Comparison of ENCODE assay signal across 9 cellular contexts in genomic region chr16:66427871-66428681, GRCh38. TPM values are rescaled to one million over a fixed set of nuclear protein-coding genes. Genes with fewer than 3 reads are reported as not detected.
A peak's percentile ranks its signal among the peaks of the same experiment; 100 is the strongest.
DNase-seq lines count a peak whose midpoint lies in the region; ATAC-seq and TF ChIP-seq lines count a peak whose summit lies in the region.
"Had no signal": no experiment of that assay in that cellular context is flagged by ENCODE, and none has a peak within 500 bp of the region (broad histone marks: within the 10 kb centered on the region; RNA-seq: fewer than 3 reads in every experiment).

No MANE protein-coding gene starts in this region.

- TF ChIP-seq CTCF in A673 (conservative IDR thresholded peaks at IDR 0.05; ENCODE audit: low read depth, low read length) (no peak), epithelial cell of proximal tubule (conservative IDR thresholded peaks at IDR 0.05; ENCODE audit: low read depth, low read length) (no peak), GM13977 (IDR thresholded peaks at IDR 0.05; ENCODE audit: extremely low read depth, insufficient read depth, missing control alignments) (no peak)

- H3K9me3 ChIP-seq in A673 (ENCODE audit: low read depth, low read length, poor library complexity, severe bottlenecking), result no peaks in the 10 kb centered on the region

- POLR2A ChIA-PET in A673 (lab: Charles Lee; ENCODE audit: low non-redundant PET), result no interaction called here

- peaks cover 83% of the 10 kb centered on the region for H3K27me3 ChIP-seq in A673 (replicated peaks; ENCODE audit: insufficient read depth, low read depth, low read length, poor library complexity)

- ATAC-seq in HG03354 (IDR thresholded peaks at IDR 0.05; ENCODE audit: poor library complexity, severe bottlenecking, unreplicated experiment), result no peak

- no peak for DNase-seq in A673 (ENCODE audit: low spot score)
- peak; percentile 23 for DNase-seq in M059J (ENCODE audit: low read depth)
- no peak for DNase-seq in epithelial cell of proximal tubule (ENCODE audit: low read depth)
- DNase-seq in myocyte (ENCODE audit: low read depth), result peak; percentile 46
- no peak for DNase-seq in GM13977 (ENCODE audit: low spot score)
- no peak for DNase-seq in hepatic stellate cell (ENCODE audit: low spot score)
- DNase-seq in AG08396 (ENCODE audit: low spot score), result no peak
- DNase-seq: DMS79 had no signal

- CTCF ChIA-PET in A673 (lab: Charles Lee), result no interaction called here

- H3K27ac ChIP-seq in A673 (ENCODE audit: low read depth, low read length, poor library complexity, severe bottlenecking), result no peak overlapping the region

- in situ Hi-C loops in GM13977 (cut with MboI; ENCODE audit: low pct_unique_long_range_greater_than_20kb, low sequenced_read_pairs, unreplicated experiment), result no loop called here

- H3K4me3 ChIP-seq in A673 (ENCODE audit: low read depth, low read length, poor library complexity, severe bottlenecking), result peak overlapping the region; percentile 21
- peak overlapping the region; percentile 66 for H3K4me3 ChIP-seq in epithelial cell of proximal tubule (ENCODE audit: low read depth, low read length)

- no peaks in the 10 kb centered on the region for H3K4me1 ChIP-seq in A673 (ENCODE audit: insufficient read depth, low read length, poor library complexity, severe bottlenecking)

- intact Hi-C loops in A673 (cut with micrococcal nuclease; ENCODE audit: unreplicated experiment), result no loop called here

- BruUV-seq in A673 (replicated peaks; lab: Mats Ljungman, UMichigan), result no TSS peak

- no peaks in the 10 kb centered on the region for H3K36me3 ChIP-seq in A673 (ENCODE audit: insufficient read depth, low read length, poor library complexity, severe bottlenecking)

RNA-seq across cellular contexts. Expression of gene BEAN1, which starts 1.0 kb away (rescaled TPM):
- total RNA-seq in A673 (2021) (not detected in 2 replicates), epithelial cell of proximal tubule (2.3 and 7.0 TPM in 2 replicates), myocyte (15.3 and 19.1 TPM in 2 replicates)
- total RNA-seq in M059J (2014; rRNA removed; shearing (Covaris generic)), result not detected in 2 replicates
- 8.9 TPM for polyA plus RNA-seq in myocyte (2012)

Comparison
In these comparisons a context has a peak if more than half of its experiments do, and no peak if none do; other contexts are left out.
1. DNase-seq: peak in M059J (single experiment) and myocyte (single experiment); none in A673 (single experiment), epithelial cell of proximal tubule (single experiment), GM13977 (single experiment), hepatic stellate cell (single experiment) and AG08396 (single experiment).